Comparison of ENCODE assay signal across 11 cellular contexts in genomic region chr6:108904731-108905130, GRCh38. TPM values are rescaled to one million over a fixed set of nuclear protein-coding genes. Genes with fewer than 3 reads are reported as not detected.
DNase-seq lines count a peak whose midpoint lies in the region; ATAC-seq and TF ChIP-seq lines count a peak whose summit lies in the region.
"Had no signal": no experiment of that assay in that cellular context is flagged by ENCODE, and none has a peak within 500 bp of the region (broad histone marks: within the 10 kb centered on the region; RNA-seq: fewer than 3 reads in every experiment).

No MANE protein-coding gene starts in this region.

- H3K9me3 Mint-ChIP-seq in memory B cell, result peaks cover 1% of the 10 kb centered on the region
- H3K9me3 Mint-ChIP-seq in CD8-positive, alpha-beta T cell, result no peaks in the 10 kb centered on the region
- H3K9me3 Mint-ChIP-seq: nephron progenitor cell had no signal

- no peak for DNase-seq in memory B cell (ENCODE audit: low spot score in 2 of 2)
- no peak for DNase-seq in activated CD4-positive, alpha-beta T cell treated with anti-CD3 and anti-CD28 coated beads, Interleukin-2, amount 50 U/mL, for 1 hour
- no peak for DNase-seq in dermis blood vessel endothelial cell
- no peak for DNase-seq in NCI-H2029 treated with DMSO at 0.1 percent for 48 hours (lab: John Stamatoyannopoulos, UW)
- no peak for DNase-seq in CD8-positive, alpha-beta T cell
- DNase-seq: KBM-7, nephron progenitor cell, Right ventricle myocardium superior had no signal

- POLR2A ChIA-PET in CD8-positive, alpha-beta T cell (lab: Charles Lee), result interaction anchor here (1.8 kb wide), 1 partner anchor 11 kb away, joined by 4 read pairs; no protein-coding TSS in a partner anchor

- H3K4me3 Mint-ChIP-seq in memory B cell, result peak overlapping the region; percentile 81
- H3K4me3 Mint-ChIP-seq in CD8-positive, alpha-beta T cell, result no peak overlapping the region
- H3K4me3 Mint-ChIP-seq: nephron progenitor cell had no signal

- ATAC-seq in GM18873 (IDR thresholded peaks at IDR 0.05; ENCODE audit: low FRiP score, unreplicated experiment) (peak; percentile 96), HG02571 (IDR thresholded peaks at IDR 0.05; ENCODE audit: unreplicated experiment) (peak; percentile 99), HG03558 (IDR thresholded peaks at IDR 0.05; ENCODE audit: extremely low read depth, unreplicated experiment) (peak; percentile 98), memory B cell (ENCODE audit: low read depth) (peak; percentile 88)
- ATAC-seq in CD8-positive, alpha-beta T cell, result no peak

- CTCF ChIA-PET in CD8-positive, alpha-beta T cell (lab: Charles Lee), result interaction anchor here (1.9 to 2.0 kb wide), 2 partner anchors 13 to 168 kb away, joined by 5 to 7 read pairs; no protein-coding TSS in a partner anchor

- no peak overlapping the region for H3K4me3 ChIP-seq in CD8-positive, alpha-beta T cell (ENCODE audit: low read depth, low read length)

- H3K27ac Mint-ChIP-seq in memory B cell, result peak overlapping the region; percentile 12
- no peak overlapping the region for H3K27ac Mint-ChIP-seq in CD8-positive, alpha-beta T cell

- H3K4me1 ChIP-seq in CD8-positive, alpha-beta T cell (ENCODE audit: insufficient read depth, low read length), result peaks cover 14% of the 10 kb centered on the region

- intact Hi-C loops in CD8-positive, alpha-beta T cell (cut with DNase I, micrococcal nuclease), result loop anchor here in 1 of 2 experiments (5.0 kb wide), 2 partner anchors 38 to 103 kb away; no protein-coding TSS in a partner anchor

- TF ChIP-seq CTCF in CD8-positive, alpha-beta T cell (IDR thresholded peaks at IDR 0.05), result no peak

- H3K27ac ChIP-seq in CD8-positive, alpha-beta T cell (ENCODE audit: low read depth, low read length), result no peak overlapping the region

- H3K4me1 Mint-ChIP-seq in memory B cell, result peaks cover 25% of the 10 kb centered on the region
- H3K4me1 Mint-ChIP-seq in CD8-positive, alpha-beta T cell (ENCODE audit: low read depth), result peaks cover 29% of the 10 kb centered on the region
- H3K4me1 Mint-ChIP-seq: nephron progenitor cell had no signal

- no peaks in the 10 kb centered on the region for H3K27me3 Mint-ChIP-seq in memory B cell
- H3K27me3 Mint-ChIP-seq in CD8-positive, alpha-beta T cell (ENCODE audit: low read depth), result no peaks in the 10 kb centered on the region

- no peaks in the 10 kb centered on the region for H3K9me3 ChIP-seq in CD8-positive, alpha-beta T cell (ENCODE audit: low read length)

- peaks cover 3% of the 10 kb centered on the region for H3K36me3 Mint-ChIP-seq in memory B cell
- H3K36me3 Mint-ChIP-seq in CD8-positive, alpha-beta T cell, result peaks cover 3% of the 10 kb centered on the region

- no peaks in the 10 kb centered on the region for H3K27me3 ChIP-seq in CD8-positive, alpha-beta T cell (ENCODE audit: insufficient read depth, low read length)

- no peaks in the 10 kb centered on the region for H3K36me3 ChIP-seq in CD8-positive, alpha-beta T cell (ENCODE audit: insufficient read depth, low read length)

RNA-seq across cellular contexts. Expression of gene ARMC2, which starts 56.5 kb away (rescaled TPM):
- 0.51 and 0.79 TPM in 2 replicates for total RNA-seq in dermis blood vessel endothelial cell
- 1 to 10 TPM; 4.2 to 6.1 TPM for total RNA-seq in CD8-positive, alpha-beta T cell
